Comparison of ENCODE assay signal across 7 cellular contexts in the genomic region with DNA sequence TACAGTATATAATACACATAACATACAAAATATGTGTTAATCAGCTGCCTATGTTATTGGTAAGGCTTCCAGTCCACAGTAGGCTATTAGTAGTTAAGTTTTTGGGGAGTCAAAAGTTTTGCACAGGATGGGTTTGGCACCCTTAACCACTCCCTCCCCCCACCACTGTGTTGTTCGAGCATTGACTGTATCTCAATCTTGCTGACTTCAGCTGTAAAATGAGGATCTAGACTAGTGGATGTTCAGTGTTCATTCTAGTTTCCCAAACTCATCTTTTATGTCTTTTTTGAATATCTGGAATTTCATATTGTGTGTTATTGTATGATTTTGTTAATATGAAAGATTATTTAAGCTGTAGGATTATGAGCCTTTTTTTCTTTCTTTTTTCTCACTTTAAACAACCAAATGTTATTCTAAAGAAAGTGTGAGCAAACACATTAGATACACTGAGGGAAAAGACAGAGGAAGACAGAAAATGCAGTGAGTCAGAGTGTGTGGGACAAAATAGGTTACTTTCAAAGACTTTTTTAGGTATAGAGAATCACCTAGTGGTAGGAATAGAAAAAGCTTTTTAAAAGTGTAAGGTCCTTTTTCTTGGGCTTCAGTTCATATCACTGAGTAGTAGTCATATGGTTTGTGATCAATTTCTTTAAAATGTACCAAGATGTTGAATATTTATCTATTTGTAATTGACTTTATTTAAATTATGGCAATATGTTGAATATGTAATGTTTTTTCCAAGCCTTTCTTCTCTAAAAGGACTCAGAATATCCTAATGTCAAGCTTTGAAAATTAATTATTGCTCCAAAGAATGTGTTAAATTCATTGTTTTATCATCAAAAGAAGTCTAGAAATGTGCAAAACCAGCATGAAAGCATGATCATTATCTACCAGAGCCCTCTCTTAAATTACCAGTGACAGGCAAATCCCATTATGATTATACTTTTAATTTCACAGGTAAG. TPM values are rescaled to one million over a fixed set of nuclear protein-coding genes. Genes with fewer than 3 reads are reported as not detected.
A peak's percentile ranks its signal among the peaks of the same experiment; 100 is the strongest.
DNase-seq lines count a peak whose midpoint lies in the region; TF ChIP-seq lines count a peak whose summit lies in the region.

No MANE protein-coding gene starts in this region.

- H3K27ac ChIP-seq in WERI-Rb-1 = no peak overlapping the region
- no peak overlapping the region for H3K27ac ChIP-seq in thyroid gland

- no peaks in the 10 kb centered on the region for H3K9me3 ChIP-seq in WERI-Rb-1 (ENCODE audit: severe bottlenecking)
- no peaks in the 10 kb centered on the region for H3K9me3 ChIP-seq in thyroid gland

- H3K4me1 ChIP-seq in thyroid gland = no peaks in the 10 kb centered on the region

- 44 to 49% methylated on average over 1 of the region's 1 CpG for WGBS in thyroid gland, 2 donors

- DNase-seq in GM10266 (ENCODE audit: extremely low spot score) (peak; percentile 14), H7 (peak; percentile 16), NB4 (ENCODE audit: low read depth) (peak; percentile 53), WERI-Rb-1 (no peak), hepatic stellate cell (ENCODE audit: low spot score) (peak; percentile 11), thyroid gland (no peak), RPMI8226 (no peak)

- TF ChIP-seq CTCF in GM10266 (IDR thresholded peaks at IDR 0.05; ENCODE audit: control insufficient read depth, insufficient read depth, low read depth, missing control alignments) (peak; percentile 57), NB4 (IDR thresholded peaks at IDR 0.05; ENCODE audit: low read depth, low read length) (peak; percentile 49), WERI-Rb-1 (IDR thresholded peaks at IDR 0.05; ENCODE audit: low read depth, low read length) (peak; percentile 32; the same call in 1 of the 2 replicates), thyroid gland (IDR thresholded peaks at IDR 0.05) (peak; percentile 58 to 96 (median 71))

- intact Hi-C loops in thyroid gland (cut with DNase I) = loop anchor here (5.0 kb wide), 1 partner anchor 253 kb away; no protein-coding TSS in a partner anchor

- no peak overlapping the region for H3K4me3 ChIP-seq in H7 (ENCODE audit: insufficient read depth, low read depth, low read length)
- no peak overlapping the region for H3K4me3 ChIP-seq in NB4 (ENCODE audit: low read depth, low read length)
- H3K4me3 ChIP-seq in WERI-Rb-1 (ENCODE audit: low read depth, low read length) = no peak overlapping the region
- H3K4me3 ChIP-seq in thyroid gland (replicated peaks in 1 of 3) = no peak overlapping the region

- no peaks in the 10 kb centered on the region for H3K27me3 ChIP-seq in H7 (ENCODE audit: control insufficient read depth, insufficient read depth, low read length)
- no peaks in the 10 kb centered on the region for H3K27me3 ChIP-seq in WERI-Rb-1 (ENCODE audit: insufficient read depth, low read depth, severe bottlenecking)
- H3K27me3 ChIP-seq in thyroid gland = no peaks in the 10 kb centered on the region

- TF ChIP-seq POLR2A in NB4 (IDR thresholded peaks at IDR 0.05; ENCODE audit: extremely low read depth, insufficient read length) (no peak), thyroid gland (IDR thresholded peaks at IDR 0.05) (no peak)

- H3K36me3 ChIP-seq in H7 (replicated peaks; ENCODE audit: control insufficient read depth, insufficient read depth, low read length) (no peaks in the 10 kb centered on the region), WERI-Rb-1 (no peaks in the 10 kb centered on the region), thyroid gland (no peaks in the 10 kb centered on the region)

RNA-seq across cellular contexts. Expression of a gene that starts 17.9 kb away (rescaled TPM):
- total RNA-seq in H7 (2014; rRNA removed; shearing (Covaris generic)) = 76.7 and 167 TPM in 2 replicates
- 1 to 10 TPM in 1 of 4 donors, under 1 TPM in 3; 0.27 to 1.0 (median 0.55) TPM for total RNA-seq in thyroid gland

RNA-seq across cellular contexts. Expression of a gene that starts 33.7 kb away (rescaled TPM):
- total RNA-seq in H7 (2014; rRNA removed; shearing (Covaris generic)) = 15.7 and 21.3 TPM in 2 replicates
- 10 to 100 TPM; 28.1 to 33.4 (median 31.8) TPM for total RNA-seq in thyroid gland

Comparison
In these comparisons a context has a peak if more than half of its experiments do, and no peak if none do; other contexts are left out.
1. DNase-seq: peak in GM10266 (single experiment), H7 (single experiment), NB4 (single experiment) and hepatic stellate cell (single experiment); none in WERI-Rb-1 (single experiment), thyroid gland (0 of 2) and RPMI8226 (single experiment).
2. RNA of a gene that starts 17.9 kb away (total RNA-seq): 76.7 to 167 TPM in H7; 0.27 to 1.0 TPM in thyroid gland; every median in the first group is over 10 times any median in the second.
3. Peak in every context shown above with its lines, with median percentiles within 50 percentile points of each other: CTCF ChIP-seq.